In genomic region chr15:38253448-38253847, GRCh38 we compare ENCODE assay signal across 8 cellular contexts. TPM values are rescaled to one million over a fixed set of nuclear protein-coding genes. Genes with fewer than 3 reads are reported as not detected.
A peak's percentile ranks its signal among the peaks of the same experiment; 100 is the strongest.
DNase-seq lines count a peak whose midpoint lies in the region; ATAC-seq and TF ChIP-seq lines count a peak whose summit lies in the region.

No MANE protein-coding gene starts in this region.

- peaks cover 5% of the 10 kb centered on the region for H3K36me3 ChIP-seq in endodermal cell (ENCODE audit: control insufficient read depth, insufficient read depth, low read length)

- peak overlapping the region; percentile 79 for H3K9ac ChIP-seq in endodermal cell (ENCODE audit: extremely low read depth, low read length, poor library complexity, severe bottlenecking)

- H3K4me1 ChIP-seq in endodermal cell (ENCODE audit: control insufficient read depth, insufficient read depth, low read length) = peaks cover 15% of the 10 kb centered on the region

- peaks cover 2% of the 10 kb centered on the region for H3K36me3 Mint-ChIP-seq in endodermal cell (ENCODE audit: low read depth)
- no peaks in the 10 kb centered on the region for H3K36me3 Mint-ChIP-seq in natural killer cell

- WGBS in endodermal cell (ENCODE audit: insufficient coverage in 1 of 2, insufficient read length in 1 of 2), 2 experiments = 0% methylated on average over 1 to 4 of the region's 5 CpGs

- TF ChIP-seq CTCF in endodermal cell (conservative IDR thresholded peaks at IDR 0.05) (no peak), natural killer cell (IDR thresholded peaks at IDR 0.05) (no peak)

- intact Hi-C loops in natural killer cell (cut with micrococcal nuclease) = loop anchor here (5.0 kb wide), 1 partner anchor 54 kb away; no protein-coding TSS in a partner anchor

- H3K27me3 Mint-ChIP-seq in endodermal cell (ENCODE audit: insufficient read depth) = no peaks in the 10 kb centered on the region
- peaks cover 4 to 12% of the 10 kb centered on the region in 2 donors for H3K27me3 Mint-ChIP-seq in natural killer cell (ENCODE audit: low read depth in 2 of 2)

- H3K4me3 Mint-ChIP-seq in endodermal cell (peak overlapping the region; percentile 97), natural killer cell (peak overlapping the region; percentile 91)

- no peak overlapping the region for H3K27ac ChIP-seq in endodermal cell (ENCODE audit: low read depth, low read length)

- H3K4me1 Mint-ChIP-seq in endodermal cell (peaks cover 56% of the 10 kb centered on the region), natural killer cell (peaks cover 29 to 30% of the 10 kb centered on the region in 2 donors)

- peak; percentile 1 for DNase-seq in activated naive CD4-positive, alpha-beta T cell treated with Interleukin-2 at 50 U/mL for 16 hours
- DNase-seq in activated naive CD4-positive, alpha-beta T cell (lab: John Stamatoyannopoulos, UW) = no peak
- DNase-seq in endodermal cell (no peak), natural killer cell (no peak)
- no peak for DNase-seq in activated CD4-positive, CD25-positive, alpha-beta regulatory T cell (lab: John Stamatoyannopoulos, UW)

- H3K9me3 Mint-ChIP-seq in endodermal cell (no peaks in the 10 kb centered on the region), natural killer cell (no peaks in the 10 kb centered on the region)

- H3K4me3 ChIP-seq in endodermal cell (ENCODE audit: low read length) = peak overlapping the region; percentile 99

- no peaks in the 10 kb centered on the region for H3K9me3 ChIP-seq in endodermal cell (ENCODE audit: control insufficient read depth, low read length)

- peak; percentile 42 for ATAC-seq in SK-N-SH treated with all-trans-retinoic acid at 6 μM for 48 hours
- ATAC-seq in natural killer cell = no peak
- ATAC-seq in GM19397 (IDR thresholded peaks at IDR 0.05; ENCODE audit: unreplicated experiment) = no peak
- ATAC-seq in HG03432 (IDR thresholded peaks at IDR 0.05; ENCODE audit: unreplicated experiment) = no peak

- H3K27ac Mint-ChIP-seq in endodermal cell = peak overlapping the region; percentile 91
- H3K27ac Mint-ChIP-seq in natural killer cell = peak overlapping the region; percentile 24 to 81

- no peaks in the 10 kb centered on the region for H3K27me3 ChIP-seq in endodermal cell (ENCODE audit: control insufficient read depth, insufficient read depth, low read length, poor library complexity, severe bottlenecking)

TF ChIP-seq in SK-N-SH treated with all-trans-retinoic acid at 6 μM for 48 hours, 23 proteins besides CTCF, POLR2A, EP300 and RAD21:
- TF ChIP-seq ZNF70 (CRISPR knock-in tag; IDR thresholded peaks at IDR 0.05) (no peak; the same call in 1 of the 2 replicates), TCF4 (CRISPR knock-in tag; IDR thresholded peaks at IDR 0.05; ENCODE audit: borderline replicate concordance) (no peak), ISL1 (CRISPR knock-in tag; IDR thresholded peaks at IDR 0.05) (peak; percentile 32; the same call in 1 of the 2 replicates)
TF ChIP-seq in SK-N-SH treated with all-trans-retinoic acid at 6 μM for 48 hours: peak in this region for 1.

RNA-seq across cellular contexts. Expression of gene SPRED1, which starts 0.8 kb away (rescaled TPM):
- 10 to 100 TPM; 50.8 to 61.7 TPM for total RNA-seq in endodermal cell
- 40.7 TPM for polyA plus RNA-seq in endodermal cell (2013, experiment 1 of 2)
- 43.1 TPM for polyA plus RNA-seq in endodermal cell (2013, experiment 2 of 2)
- 1 to 10 TPM; 1.1 to 2.0 (median 1.5) TPM for total RNA-seq in natural killer cell

Comparison
In these comparisons a context has a peak if more than half of its experiments do, and no peak if none do; other contexts are left out.
1. RNA of gene SPRED1, which starts 0.8 kb away (total RNA-seq): 50.8 to 61.7 TPM in endodermal cell; 1.1 to 2.0 TPM in natural killer cell; every median in the first group is over 10 times any median in the second.